Comparison of ENCODE assay signal across 9 cellular contexts in genomic region chr6:15825332-15825930, GRCh38.
"Had no signal": no experiment of that assay in that cellular context is flagged by ENCODE, and none has a peak within 500 bp of the region (broad histone marks: within the 10 kb centered on the region; RNA-seq: fewer than 3 reads in every experiment).

No MANE protein-coding gene starts in this region.

- H3K9me3 Mint-ChIP-seq: H9 had no signal

- FAIRE-seq: H1, H54, HTR-8/SVneo had no signal

- ATAC-seq: HCT116 had no signal

- H3K27ac Mint-ChIP-seq: H9, HFFc6 had no signal

- H2AFZ ChIP-seq: GM23248 had no signal

- H3K27ac ChIP-seq: GM23248 had no signal

- DNase-seq: GM23248, H9, HFFc6, IMR-90, KBM-7 had no signal

- H3K4me3 Mint-ChIP-seq: H9, HFFc6 had no signal

- H3K4me3 ChIP-seq: GM23248 had no signal

- H3K9ac ChIP-seq: GM23248 had no signal
